7 cellular contexts compared by ENCODE assay signal in genomic region chr19:6736169-6736916, GRCh38. TPM values are rescaled to one million over a fixed set of nuclear protein-coding genes. Genes with fewer than 3 reads are reported as not detected.
DNase-seq lines count a peak whose midpoint lies in the region; ATAC-seq and TF ChIP-seq lines count a peak whose summit lies in the region.

No MANE protein-coding gene starts in this region.

- no peaks in the 10 kb centered on the region for H3K27me3 Mint-ChIP-seq in chondrocyte (ENCODE audit: low read depth)

- TF ChIP-seq CTCF in GM13976 (IDR thresholded peaks at IDR 0.05; ENCODE audit: borderline replicate concordance, control extremely low read depth, extremely low read depth, insufficient read depth, missing control alignments) = peak; percentile 71
- peak; percentile 88 for TF ChIP-seq CTCF in chondrocyte (IDR thresholded peaks at IDR 0.05)

- DNase-seq in GM13976 (ENCODE audit: low spot score) (peak; percentile 83), NCI-H146 treated with DMSO at 0.1 percent for 48 hours (lab: John Stamatoyannopoulos, UW; ENCODE audit: unreplicated experiment) (peak; percentile 15), chondrocyte (ENCODE audit: low spot score) (no peak), kidney glomerular epithelial cell (lab: John Stamatoyannopoulos, UW) (peak; percentile 78)
- DNase-seq in activated CD4-positive, CD25-positive, alpha-beta regulatory T cell treated with anti-CD3 and anti-CD28 coated beads, Interleukin-2, amount 50 U/mL, for 72 hours = peak; percentile 65
- peak; percentile 76 for DNase-seq in stimulated activated CD4-positive, alpha-beta T cell treated with anti-CD3 and anti-CD28 coated beads, Interleukin-15, amount 100 ng/mL, for 24 hours

- in situ Hi-C loops in GM13976 (cut with MboI; ENCODE audit: low sequenced_read_pairs, unreplicated experiment) = loop anchor here (5.0 kb wide), 1 partner anchor 214 kb away; no protein-coding TSS in a partner anchor

- no peaks in the 10 kb centered on the region for H3K9me3 Mint-ChIP-seq in chondrocyte (ENCODE audit: low read depth)

- H3K4me3 Mint-ChIP-seq in chondrocyte (ENCODE audit: unreplicated experiment) = peak overlapping the region; percentile 97

- peaks cover 7% of the 10 kb centered on the region for H3K36me3 Mint-ChIP-seq in chondrocyte (ENCODE audit: low read depth)

- ATAC-seq in HG03039 (IDR thresholded peaks at IDR 0.05; ENCODE audit: unreplicated experiment) = no peak

- peaks cover 39% of the 10 kb centered on the region for H3K4me1 Mint-ChIP-seq in chondrocyte (ENCODE audit: low read depth)

- peak overlapping the region; percentile 97 for H3K27ac Mint-ChIP-seq in chondrocyte (ENCODE audit: unreplicated experiment)

RNA-seq across cellular contexts. Expression of gene GPR108, which starts 1.0 kb away (rescaled TPM):
- 38.4 to 42.4 TPM (median 39.8 TPM) in 3 replicates for total RNA-seq in chondrocyte

RNA-seq across cellular contexts. Expression of gene TRIP10, which starts 3.1 kb away (rescaled TPM):
- total RNA-seq in chondrocyte = 81.6 to 107 TPM (median 103 TPM) in 3 replicates

RNA-seq across cellular contexts. Expression of gene C3, which starts 15.9 kb away (rescaled TPM):
- 0.77 TPM in 1 of 3 replicates, not detected in the others for total RNA-seq in chondrocyte

RNA-seq across cellular contexts. Expression of gene SH2D3A, which starts 30.9 kb away (rescaled TPM):
- total RNA-seq in chondrocyte = 0.41 to 0.52 TPM in 2 of 3 replicates, not detected in the other

RNA-seq across cellular contexts. Expression of gene VAV1, which starts 36.2 kb away (rescaled TPM):
- not detected in 3 replicates for total RNA-seq in chondrocyte
